Comparison of ENCODE assay signal across 8 cellular contexts in genomic region chr1:52602328-52603300, GRCh38. TPM values are rescaled to one million over a fixed set of nuclear protein-coding genes. Genes with fewer than 3 reads are reported as not detected.
A peak's percentile ranks its signal among the peaks of the same experiment; 100 is the strongest.
DNase-seq lines count a peak whose midpoint lies in the region; ATAC-seq and TF ChIP-seq lines count a peak whose summit lies in the region.

GPX7 (plus strand) TSS chr1:52602371; CDS start chr1:52602410, 39 bp downstream.

- ATAC-seq in lung (ENCODE audit: insufficient read depth, low FRiP score) (peak; percentile 42), GM18867 (IDR thresholded peaks at IDR 0.05; ENCODE audit: unreplicated experiment) (no peak), GM18520 (IDR thresholded peaks at IDR 0.05; ENCODE audit: unreplicated experiment) (no peak)

- H3K4me1 ChIP-seq in CD8-positive, alpha-beta memory T cell (ENCODE audit: insufficient read depth, low read length): peaks cover 40% of the 10 kb centered on the region
- peaks cover 0 to 13% of the 10 kb centered on the region in 2 donors for H3K4me1 ChIP-seq in lung (ENCODE audit: control insufficient read depth in 2 of 2, insufficient read depth in 2 of 2, low read length in 2 of 2)

- peaks cover 0 to 2% of the 10 kb centered on the region in 2 donors for H3K27me3 Mint-ChIP-seq in CD8-positive, alpha-beta memory T cell
- no peaks in the 10 kb centered on the region for H3K27me3 Mint-ChIP-seq in activated CD4-positive, alpha-beta memory T cell treated with anti-CD3 and anti-CD28 coated beads for 36 hours

- H3K36me3 ChIP-seq in CD8-positive, alpha-beta memory T cell (ENCODE audit: insufficient read depth, low read length): no peaks in the 10 kb centered on the region
- peaks cover 0 to 9% of the 10 kb centered on the region in 2 donors for H3K36me3 ChIP-seq in lung (ENCODE audit: control insufficient read depth in 2 of 2, insufficient read depth in 2 of 2, low read length in 2 of 2)

- no peaks in the 10 kb centered on the region for H3K9me3 Mint-ChIP-seq in CD8-positive, alpha-beta memory T cell
- no peaks in the 10 kb centered on the region for H3K9me3 Mint-ChIP-seq in activated CD4-positive, alpha-beta memory T cell treated with anti-CD3 and anti-CD28 coated beads for 36 hours

- no peaks in the 10 kb centered on the region for H3K27me3 ChIP-seq in CD8-positive, alpha-beta memory T cell (ENCODE audit: insufficient read depth, low read length, poor library complexity, severe bottlenecking)
- no peaks in the 10 kb centered on the region for H3K27me3 ChIP-seq in lung (ENCODE audit: control insufficient read depth, insufficient read depth)

- no peak for TF ChIP-seq CTCF in lung (IDR thresholded peaks at IDR 0.05; ENCODE audit: control extremely low read depth, extremely low read depth)

- 5 to 7% methylated on average over 76 to 90 of the region's 90 CpGs for WGBS in lung, 2 donors

- DNase-seq in CD8-positive, alpha-beta memory T cell: peak; percentile 45 to 75 (median 66)
- DNase-seq in LHCN-M2 (ENCODE audit: low read depth) (peak; percentile 52), ecto neural progenitor cell (ENCODE audit: low spot score) (peak; percentile 70), lung (ENCODE audit: low spot score) (peak; percentile 38)
- peak; percentile 65 for DNase-seq in activated CD4-positive, alpha-beta memory T cell treated with anti-CD3 and anti-CD28 coated beads for 36 hours
- DNase-seq in stimulated activated CD4-positive, alpha-beta T cell treated with anti-CD3 and anti-CD28 coated beads, Interleukin-4, amount 100 ng/mL, for 48 hours (ENCODE audit: low read depth in 2 of 2): peak; percentile 23 to 42

- CTCF ChIA-PET in CD8-positive, alpha-beta memory T cell (lab: Charles Lee): interaction anchor here (0.9 to 1.5 kb wide), 3 partner anchors 30 to 64 kb away, joined by 3 to 8 read pairs (median 4); partner anchors contain the start of gene SHISAL2A
- CTCF ChIA-PET in activated CD4-positive, alpha-beta memory T cell treated with anti-CD3 and anti-CD28 coated beads for 36 hours (lab: Charles Lee): no interaction called here

- H3K27ac Mint-ChIP-seq in CD8-positive, alpha-beta memory T cell: peak within 1 kb of the TSS; percentile 82 to 97 (median 96)
- peak within 1 kb of the TSS; percentile 90 for H3K27ac Mint-ChIP-seq in activated CD4-positive, alpha-beta memory T cell treated with anti-CD3 and anti-CD28 coated beads for 36 hours

- intact Hi-C loops in activated CD4-positive, alpha-beta memory T cell treated with anti-CD3 and anti-CD28 coated beads for 36 hours (cut with micrococcal nuclease): loop anchor here (1.0 to 5.0 kb wide), 4 partner anchors 32 to 198 kb away; partner anchors contain the start of genes ORC1, PRPF38A and TUT4

- H3K4me3 Mint-ChIP-seq in CD8-positive, alpha-beta memory T cell: peak within 1 kb of the TSS; percentile 83 to 97 (median 91)
- H3K4me3 Mint-ChIP-seq in activated CD4-positive, alpha-beta memory T cell treated with anti-CD3 and anti-CD28 coated beads for 36 hours: peak within 1 kb of the TSS; percentile 91

- peaks cover 0 to 22% (median 7%) of the 10 kb centered on the region in 3 donors for H3K36me3 Mint-ChIP-seq in CD8-positive, alpha-beta memory T cell
- peaks cover 17% of the 10 kb centered on the region for H3K36me3 Mint-ChIP-seq in activated CD4-positive, alpha-beta memory T cell treated with anti-CD3 and anti-CD28 coated beads for 36 hours

- POLR2A ChIA-PET in CD8-positive, alpha-beta memory T cell (lab: Charles Lee): interaction anchor here (1.5 to 2.6 kb wide), 2 partner anchors 33 to 50 kb away, joined by 4 to 9 read pairs; partner anchors contain the start of gene TUT4
- POLR2A ChIA-PET in activated CD4-positive, alpha-beta memory T cell treated with anti-CD3 and anti-CD28 coated beads for 36 hours (lab: Charles Lee): interaction anchor here (0.6 to 2.5 kb wide), 5 partner anchors 9 to 198 kb away, joined by 4 to 10 read pairs (median 6); partner anchors contain the start of genes ORC1, PRPF38A and SHISAL2A

- peak within 1 kb of the TSS; percentile 80 for H3K4me3 ChIP-seq in CD8-positive, alpha-beta memory T cell (ENCODE audit: low read length)
- H3K4me3 ChIP-seq in lung: peak within 1 kb of the TSS; percentile 69

- H3K9me3 ChIP-seq in CD8-positive, alpha-beta memory T cell (ENCODE audit: low read length): no peaks in the 10 kb centered on the region
- no peaks in the 10 kb centered on the region for H3K9me3 ChIP-seq in lung (ENCODE audit: control insufficient read depth in 2 of 2, insufficient read depth in 1 of 2, low read length in 1 of 2)

- peak within 1 kb of the TSS; percentile 66 for H3K27ac ChIP-seq in CD8-positive, alpha-beta memory T cell (ENCODE audit: low read depth, low read length)
- peak within 1 kb of the TSS; percentile 86 to 91 for H3K27ac ChIP-seq in lung (ENCODE audit: low read depth in 1 of 2, low read length in 1 of 2)

- H3K4me1 Mint-ChIP-seq in CD8-positive, alpha-beta memory T cell: peaks cover 44 to 64% (median 54%) of the 10 kb centered on the region in 3 donors
- peaks cover 40% of the 10 kb centered on the region for H3K4me1 Mint-ChIP-seq in activated CD4-positive, alpha-beta memory T cell treated with anti-CD3 and anti-CD28 coated beads for 36 hours (ENCODE audit: low read depth)

RNA-seq across cellular contexts. Expression of gene GPX7, which starts in this region (rescaled TPM):
- total RNA-seq in CD8-positive, alpha-beta memory T cell: 10 to 100 TPM; 29.9 to 30.0 TPM
- polyA plus RNA-seq in CD8-positive, alpha-beta memory T cell: 31.9 TPM
- total RNA-seq in LHCN-M2 (2014; rRNA removed) (32.4 and 36.3 TPM in 2 replicates), lung (10 to 100 TPM in 1 of 2 donors, 1 to 10 TPM in 1; 7.3 to 61.4 TPM)
- polyA plus RNA-seq in LHCN-M2 (2012): 31.5 TPM
- total RNA-seq in activated CD4-positive, alpha-beta memory T cell treated with anti-CD3 and anti-CD28 coated beads for 36 hours: 10 to 100 TPM; 19.9 to 20.6 TPM
- 10 to 100 TPM; 11.5 to 12.7 TPM for polyA plus RNA-seq in lung
